ENCODE assay signal across 8 cellular contexts in the genomic region with DNA sequence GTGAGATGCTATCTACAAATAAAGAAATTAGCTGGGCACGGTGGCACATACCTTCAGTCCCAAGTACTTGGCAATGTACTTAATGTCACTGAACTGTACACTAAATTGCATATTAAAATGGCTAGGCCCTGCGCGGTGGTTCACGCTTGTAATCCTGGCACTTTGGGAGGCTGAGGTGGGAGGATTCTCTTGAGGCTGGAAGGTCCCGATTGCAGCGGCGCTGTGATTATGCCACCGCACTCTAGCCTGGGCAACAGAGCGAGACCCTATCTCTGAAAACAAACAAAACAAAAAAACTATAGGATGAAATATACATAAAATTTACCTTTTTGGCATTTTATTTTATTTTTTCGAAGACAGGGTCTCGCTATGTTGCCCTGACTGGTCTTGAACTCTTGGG. TPM values are rescaled to one million over a fixed set of nuclear protein-coding genes. Genes with fewer than 3 reads are reported as not detected.
A peak's percentile ranks its signal among the peaks of the same experiment; 100 is the strongest.
DNase-seq lines count a peak whose midpoint lies in the region; ATAC-seq, FAIRE-seq and TF ChIP-seq lines count a peak whose summit lies in the region.

No MANE protein-coding gene starts in this region.

- peaks cover 4 to 5% of the 10 kb centered on the region in 2 donors for H3K36me3 ChIP-seq in kidney (ENCODE audit: control insufficient read depth in 1 of 2, insufficient read depth in 2 of 2, low read length in 2 of 2)
- H3K36me3 ChIP-seq in subcutaneous abdominal adipose tissue (ENCODE audit: control insufficient read depth in 5 of 5, insufficient read depth in 5 of 5, low read length in 5 of 5) = peaks cover 0 to 4% (median 2%) of the 10 kb centered on the region in 5 donors

- H3K27me3 ChIP-seq in subcutaneous abdominal adipose tissue (ENCODE audit: control insufficient read depth in 5 of 5, insufficient read depth in 4 of 5, low read length in 5 of 5) = no peaks in the 10 kb centered on the region

- no peak for ATAC-seq in activated T-cell treated with anti-CD3 and anti-CD28 coated beads, Interleukin-2, amount 50 U/mL, for 4 hours
- ATAC-seq in activated naive CD4-positive, alpha-beta T cell treated with anti-CD3 and anti-CD28 coated beads, Interleukin-2, amount 50 U/mL, for 72 hours = no peak
- no peak for ATAC-seq in HG02763 (IDR thresholded peaks at IDR 0.05; ENCODE audit: unreplicated experiment)

- H3K9ac ChIP-seq in kidney (ENCODE audit: low read length in 2 of 2) (no peak overlapping the region), subcutaneous abdominal adipose tissue (ENCODE audit: low read length in 5 of 5) (peak overlapping the region in 1 of 5 donors; percentile 99)

- H3K9me3 Mint-ChIP-seq in activated T-cell treated with anti-CD3 and anti-CD28 coated beads, Interleukin-2, amount 50 U/mL, for 4 hours = no peaks in the 10 kb centered on the region
- H3K9me3 Mint-ChIP-seq in activated naive CD4-positive, alpha-beta T cell treated with anti-CD3 and anti-CD28 coated beads, Interleukin-2, amount 50 U/mL, for 72 hours = no peaks in the 10 kb centered on the region

- H3K27ac Mint-ChIP-seq in activated naive CD4-positive, alpha-beta T cell treated with anti-CD3 and anti-CD28 coated beads, Interleukin-2, amount 50 U/mL, for 72 hours = peak overlapping the region; percentile 100

- DNase-seq in activated T-cell treated with anti-CD3 and anti-CD28 coated beads, Interleukin-2, amount 50 U/mL, for 4 hours = no peak
- DNase-seq in activated T-cell treated with anti-CD3 and anti-CD28 coated beads for 4 hours (no peak), kidney (no peak), kidney glomerular epithelial cell (lab: John Stamatoyannopoulos, UW) (no peak)
- DNase-seq in activated naive CD4-positive, alpha-beta T cell treated with anti-CD3 and anti-CD28 coated beads, Interleukin-2, amount 50 U/mL, for 72 hours (ENCODE audit: low spot score in 2 of 2) = no peak
- DNase-seq in stimulated activated CD4-positive, alpha-beta T cell treated with anti-CD3 and anti-CD28 coated beads, Interleukin-15, amount 100 ng/mL, for 24 hours = no peak

- no peak for FAIRE-seq in kidney (lab: Jason Lieb, UNC)

- peaks cover 17% of the 10 kb centered on the region for H3K36me3 Mint-ChIP-seq in activated T-cell treated with anti-CD3 and anti-CD28 coated beads, Interleukin-2, amount 50 U/mL, for 4 hours (ENCODE audit: insufficient read depth)
- peaks cover 24% of the 10 kb centered on the region in 2 donors for H3K36me3 Mint-ChIP-seq in activated naive CD4-positive, alpha-beta T cell treated with anti-CD3 and anti-CD28 coated beads, Interleukin-2, amount 50 U/mL, for 72 hours

- H3K4me1 Mint-ChIP-seq in activated T-cell treated with anti-CD3 and anti-CD28 coated beads, Interleukin-2, amount 50 U/mL, for 4 hours (ENCODE audit: low read depth) = peaks cover 20% of the 10 kb centered on the region

- H3K27ac ChIP-seq in kidney (ENCODE audit: low read depth in 2 of 2, low read length in 2 of 2) (no peak overlapping the region), subcutaneous abdominal adipose tissue (ENCODE audit: low read depth, low read length) (no peak overlapping the region)

- peak overlapping the region; percentile 87 for H3K4me3 Mint-ChIP-seq in activated T-cell treated with anti-CD3 and anti-CD28 coated beads, Interleukin-2, amount 50 U/mL, for 4 hours

- no peaks in the 10 kb centered on the region for H3K27me3 Mint-ChIP-seq in activated T-cell treated with anti-CD3 and anti-CD28 coated beads, Interleukin-2, amount 50 U/mL, for 4 hours (ENCODE audit: low read depth)

- H3K4me3 ChIP-seq in kidney (ENCODE audit: low read length in 2 of 2) = peak overlapping the region; percentile 89 to 91
- H3K4me3 ChIP-seq in subcutaneous abdominal adipose tissue (ENCODE audit: low read depth in 1 of 5, low read length in 5 of 5) = peak overlapping the region in 3 of 5 donors; percentile 83 to 89 (median 84)

- H3K4me1 ChIP-seq in kidney (ENCODE audit: control insufficient read depth in 1 of 2, insufficient read depth in 1 of 2, low read depth in 1 of 2, low read length in 2 of 2) (peaks cover 6 to 18% of the 10 kb centered on the region in 2 donors), subcutaneous abdominal adipose tissue (ENCODE audit: control insufficient read depth in 5 of 5, insufficient read depth in 5 of 5, low read length in 5 of 5) (peaks cover 2 to 40% (median 32%) of the 10 kb centered on the region in 5 donors)

- no peaks in the 10 kb centered on the region for H3K9me3 ChIP-seq in kidney (ENCODE audit: control insufficient read depth in 1 of 2, low read length in 2 of 2)
- H3K9me3 ChIP-seq in subcutaneous abdominal adipose tissue (ENCODE audit: control insufficient read depth in 5 of 5, low read length in 5 of 5) = no peaks in the 10 kb centered on the region

- no peak for TF ChIP-seq CTCF in kidney (IDR thresholded peaks at IDR 0.05; ENCODE audit: borderline replicate concordance, extremely low read depth, insufficient read depth)

- intact Hi-C loops in kidney (cut with DNase I) = no loop called here

RNA-seq across cellular contexts. Expression of a gene that starts 1.5 kb away (rescaled TPM):
- total RNA-seq in activated T-cell treated with anti-CD3 and anti-CD28 coated beads, Interleukin-2, amount 50 U/mL, for 4 hours = 100 to 1,000 TPM; 448 to 483 (median 474) TPM
- 100 to 1,000 TPM; 130 to 260 TPM for total RNA-seq in activated naive CD4-positive, alpha-beta T cell treated with anti-CD3 and anti-CD28 coated beads, Interleukin-2, amount 50 U/mL, for 72 hours
- 107 TPM for total RNA-seq in kidney
- polyA plus RNA-seq in kidney (ENCODE audit: insufficient read depth, low read depth, low replicate concordance) = 65.5 TPM

RNA-seq across cellular contexts. Expression of a gene that starts 38.9 kb away (rescaled TPM):
- total RNA-seq in activated T-cell treated with anti-CD3 and anti-CD28 coated beads, Interleukin-2, amount 50 U/mL, for 4 hours = 10 to 100 TPM; 51.9 to 54.0 (median 53.9) TPM
- total RNA-seq in activated naive CD4-positive, alpha-beta T cell treated with anti-CD3 and anti-CD28 coated beads, Interleukin-2, amount 50 U/mL, for 72 hours = 10 to 100 TPM; 35.6 to 36.1 TPM
- total RNA-seq in kidney = 38.6 TPM
- 28.7 TPM for polyA plus RNA-seq in kidney (ENCODE audit: insufficient read depth, low read depth, low replicate concordance)

RNA-seq across cellular contexts. Expression of a gene that starts 50.3 kb away (rescaled TPM):
- total RNA-seq in activated T-cell treated with anti-CD3 and anti-CD28 coated beads, Interleukin-2, amount 50 U/mL, for 4 hours = 1 to 10 TPM; 4.9 to 6.5 (median 5.9) TPM
- 1 to 10 TPM; 1.3 to 2.6 TPM for total RNA-seq in activated naive CD4-positive, alpha-beta T cell treated with anti-CD3 and anti-CD28 coated beads, Interleukin-2, amount 50 U/mL, for 72 hours
- total RNA-seq in kidney = 25.6 TPM
- 16.3 TPM for polyA plus RNA-seq in kidney (ENCODE audit: insufficient read depth, low read depth, low replicate concordance)
